Comparison of ENCODE assay signal across 18 cellular contexts in genomic region chr3:11386413-11387155, GRCh38.
DNase-seq lines count a peak whose midpoint lies in the region; ATAC-seq and TF ChIP-seq lines count a peak whose summit lies in the region.
"Had no signal": no experiment of that assay in that cellular context is flagged by ENCODE, and none has a peak within 500 bp of the region (broad histone marks: within the 10 kb centered on the region; RNA-seq: fewer than 3 reads in every experiment).

No MANE protein-coding gene starts in this region.

- TF ChIP-seq CTCF in right atrium auricular region (IDR thresholded peaks at IDR 0.05), result no peak
- TF ChIP-seq CTCF in nephron progenitor cell (IDR thresholded peaks at IDR 0.05), result no peak

- no peaks in the 10 kb centered on the region for H3K27me3 ChIP-seq in right atrium auricular region
- no peaks in the 10 kb centered on the region for H3K27me3 ChIP-seq in muscle layer of duodenum (ENCODE audit: low read depth, low read length)
- H3K27me3 ChIP-seq: ascending aorta, thyroid gland had no signal

- H3K4me1 ChIP-seq in right atrium auricular region (peaks cover 0 to 31% of the 10 kb centered on the region in 2 donors), muscle layer of duodenum (ENCODE audit: control insufficient read depth in 1 of 2, insufficient read depth in 2 of 2, low read length in 2 of 2) (peaks cover 7 to 27% of the 10 kb centered on the region in 2 donors)
- H3K4me1 ChIP-seq: parathyroid adenoma had no signal

- no peak overlapping the region for H3K4me3 Mint-ChIP-seq in nephron progenitor cell
- H3K4me3 Mint-ChIP-seq: dendritic cell treated with granulocyte-macrophage colony-stimulating factor and Interleukin-4, amounts not matched to agents 40 ng/mL and 50 ng/mL, for 4 days had no signal

- no peak overlapping the region for H3K27ac ChIP-seq in right atrium auricular region
- H3K27ac ChIP-seq in muscle layer of duodenum (ENCODE audit: low read length), result peak overlapping the region; percentile 34
- H3K27ac ChIP-seq: C4-2B, parathyroid adenoma, thyroid gland had no signal

- DNase-seq in left cardiac atrium (no peak), right atrium auricular region (ENCODE audit: low spot score) (no peak), fibroblast of gingiva (ENCODE audit: low read depth) (peak; percentile 44), NCI-H2107 (lab: John Stamatoyannopoulos, UW) (no peak), nephron progenitor cell (no peak)
- DNase-seq: activated CD4-positive, alpha-beta T cell treated with anti-CD3 and anti-CD28 coated beads for 4 hours; DMS 273 treated with DMSO at 0.1 percent for 48 hours; GDM1; NCI-H2029 treated with DMSO at 0.1 percent for 48 hours; NCI-H69; thyroid gland had no signal

- intact Hi-C loops in left cardiac atrium (cut with DNase I), result no loop called here

- H3K36me3 ChIP-seq in right atrium auricular region, result no peaks in the 10 kb centered on the region
- H3K36me3 ChIP-seq in muscle layer of duodenum (ENCODE audit: control insufficient read depth in 1 of 2, insufficient read depth in 2 of 2, low read length in 2 of 2), result no peaks in the 10 kb centered on the region
- H3K36me3 ChIP-seq: ascending aorta, thyroid gland had no signal

- peaks cover 40% of the 10 kb centered on the region for H3K4me1 Mint-ChIP-seq in nephron progenitor cell

- H3K4me3 ChIP-seq in right atrium auricular region (no peak overlapping the region), muscle layer of duodenum (ENCODE audit: low read depth in 1 of 2, low read length in 2 of 2) (no peak overlapping the region)
- H3K4me3 ChIP-seq: ascending aorta, thyroid gland had no signal

- H3K27ac Mint-ChIP-seq in nephron progenitor cell, result no peak overlapping the region
- H3K27ac Mint-ChIP-seq: dendritic cell treated with granulocyte-macrophage colony-stimulating factor and Interleukin-4, amounts not matched to agents 40 ng/mL and 50 ng/mL, for 4 days had no signal

- peaks cover 12% of the 10 kb centered on the region for H3K36me3 Mint-ChIP-seq in nephron progenitor cell (ENCODE audit: low read depth)

- no peaks in the 10 kb centered on the region for H3K9me3 Mint-ChIP-seq in nephron progenitor cell
- H3K9me3 Mint-ChIP-seq: dendritic cell treated with granulocyte-macrophage colony-stimulating factor and Interleukin-4, amounts not matched to agents 40 ng/mL and 50 ng/mL, for 4 days had no signal

- H3K9me3 ChIP-seq in right atrium auricular region, result no peaks in the 10 kb centered on the region
- no peaks in the 10 kb centered on the region for H3K9me3 ChIP-seq in muscle layer of duodenum (ENCODE audit: control insufficient read depth in 1 of 2, low read length in 2 of 2)
- H3K9me3 ChIP-seq: ascending aorta, thyroid gland had no signal

- ATAC-seq in left cardiac atrium (peak; percentile 20 to 66), HG02798 (IDR thresholded peaks at IDR 0.05; ENCODE audit: poor library complexity, unreplicated experiment) (no peak), HG02678 (IDR thresholded peaks at IDR 0.05; ENCODE audit: unreplicated experiment) (no peak)

- H3K27me3 Mint-ChIP-seq in nephron progenitor cell (ENCODE audit: low read depth, poor library complexity), result peaks cover 3% of the 10 kb centered on the region
- H3K27me3 Mint-ChIP-seq: dendritic cell treated with granulocyte-macrophage colony-stimulating factor and Interleukin-4, amounts not matched to agents 40 ng/mL and 50 ng/mL, for 4 days had no signal

Comparison
In these comparisons a context has a peak if more than half of its experiments do, and no peak if none do; other contexts are left out.
1. ATAC-seq: peak in left cardiac atrium (2 of 2); none in HG02798 (single experiment) and HG02678 (single experiment).